26 cellular contexts compared by ENCODE assay signal in the genomic region with DNA sequence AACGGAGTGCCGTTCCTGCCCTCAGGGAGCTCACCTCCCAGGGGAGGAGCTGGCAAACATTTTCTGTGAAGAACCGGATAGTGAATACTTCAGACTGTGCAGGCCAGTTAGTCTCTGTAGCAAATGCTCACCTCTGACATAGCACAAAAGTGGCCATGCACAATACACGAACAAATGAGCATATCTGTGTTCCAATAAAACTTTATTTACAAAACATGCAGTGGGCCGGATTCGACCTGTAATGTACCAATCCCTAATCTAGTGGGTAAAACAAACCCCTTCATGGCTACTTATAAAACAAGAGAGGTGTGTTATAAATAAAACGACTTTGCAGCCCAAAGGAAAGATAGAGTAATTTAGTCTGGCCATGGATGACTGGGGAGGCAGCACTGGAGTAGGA. TPM values are rescaled to one million over a fixed set of nuclear protein-coding genes. Genes with fewer than 3 reads are reported as not detected.
DNase-seq lines count a peak whose midpoint lies in the region; ATAC-seq, FAIRE-seq and TF ChIP-seq lines count a peak whose summit lies in the region.
"Had no signal": no experiment of that assay in that cellular context is flagged by ENCODE, and none has a peak within 500 bp of the region (broad histone marks: within the 10 kb centered on the region; RNA-seq: fewer than 3 reads in every experiment).

No MANE protein-coding gene starts in this region.

- WGBS in K562 (ENCODE audit: insufficient coverage, low coverage, missing lambda C conversion rate), result 21% methylated on average over 7 of the region's 7 CpGs
- 90 to 92% (median 91%) methylated on average over 7 of the region's 7 CpGs for WGBS in psoas muscle, 3 donors
- 89 to 92% methylated on average over 7 of the region's 7 CpGs for whole genome bisulfite sequencing in GM23248 (ENCODE audit: low coverage in 1 of 2, low lambda C conversion rate in 2 of 2, missing lambda C conversion rate in 2 of 2), 2 experiments

- no peaks in the 10 kb centered on the region for H3K9me3 Mint-ChIP-seq in HFFc6
- H3K9me3 Mint-ChIP-seq in activated CD8-positive, alpha-beta T cell treated with anti-CD3 and anti-CD28 coated beads, Interleukin-2, amount 10 ng/mL, durations not matched to agents 7 days and 5 days (ENCODE audit: insufficient read depth), result no peaks in the 10 kb centered on the region
- H3K9me3 Mint-ChIP-seq: CD8-positive, alpha-beta T cell; H9; IgD-negative memory B cell had no signal

- ATAC-seq in K562, result no peak
- no peak for ATAC-seq in psoas muscle
- no peak for ATAC-seq in activated CD8-positive, alpha-beta T cell treated with anti-CD3 and anti-CD28 coated beads, Interleukin-2, amount 10 ng/mL, durations not matched to agents 7 days and 5 days
- ATAC-seq: A549; CD8-positive, alpha-beta T cell; SK-N-SH treated with all-trans-retinoic acid at 6 μM for 48 hours had no signal

- H3K4me2 ChIP-seq in K562 (ENCODE audit: insufficient read depth, low read length) (peak overlapping the region; percentile 27; the same call in 1 of the 2 replicates), GM23248 (ENCODE audit: unreplicated experiment) (no peak overlapping the region)
- H3K4me2 ChIP-seq: A549, BLaER1 had no signal

- H4K20me1 ChIP-seq in K562 (replicated peaks; ENCODE audit: control insufficient read depth, insufficient read depth, low read length), result no peaks in the 10 kb centered on the region
- no peaks in the 10 kb centered on the region for H4K20me1 ChIP-seq in GM23248 (ENCODE audit: insufficient read depth)
- H4K20me1 ChIP-seq: BLaER1 had no signal

- no peak for TF ChIP-seq EP300 in K562 (IDR thresholded peaks at IDR 0.05; ENCODE audit: low read length)

- H3K79me2 ChIP-seq in K562 (ENCODE audit: control insufficient read depth, insufficient read depth, low read length) (no peaks in the 10 kb centered on the region), GM23248 (ENCODE audit: insufficient read depth) (peaks cover 23% of the 10 kb centered on the region)

- in situ Hi-C loops in K562 (cut with MboI) (no loop called here), GM23248 (cut with MboI) (no loop called here)

- H3K4me3 ChIP-seq in K562, result no peak overlapping the region
- no peak overlapping the region for H3K4me3 ChIP-seq in psoas muscle
- no peak overlapping the region for H3K4me3 ChIP-seq in tibial artery
- no peak overlapping the region for H3K4me3 ChIP-seq in GM23248
- H3K4me3 ChIP-seq: A549, BLaER1, MG63 had no signal

- TF ChIP-seq CTCF in HFFc6 (IDR thresholded peaks at IDR 0.05) (no peak), K562 (IDR thresholded peaks at IDR 0.05 in 2 of 3, conservative IDR thresholded peaks at IDR 0.05 in 1 of 3; ENCODE audit: insufficient read depth in 2 of 3, low read depth in 1 of 3, low read length in 3 of 3) (no peak), psoas muscle (IDR thresholded peaks at IDR 0.05) (no peak), tibial artery (IDR thresholded peaks at IDR 0.05) (no peak)

- FAIRE-seq in K562 (lab: Jason Lieb, UNC), result no peak
- FAIRE-seq: A549, G401.6 had no signal

- H3F3A ChIP-seq in GM23248 (ENCODE audit: insufficient read depth), result peaks cover 31% of the 10 kb centered on the region

- BruUV-seq in K562 (replicated peaks; lab: Mats Ljungman, UMichigan), result no TSS peak

- no peak overlapping the region; the same call in 1 of the 2 replicates for H2AFZ ChIP-seq in K562 (ENCODE audit: low read depth, low read length)
- H2AFZ ChIP-seq in GM23248, result no peak overlapping the region

- H3K9me2 ChIP-seq in GM23248 (ENCODE audit: insufficient read depth), result no peaks in the 10 kb centered on the region

- H3K4me1 Mint-ChIP-seq in HFFc6 (ENCODE audit: low read depth), result peaks cover 80% of the 10 kb centered on the region
- H3K4me1 Mint-ChIP-seq in activated CD8-positive, alpha-beta T cell treated with anti-CD3 and anti-CD28 coated beads, Interleukin-2, amount 10 ng/mL, durations not matched to agents 7 days and 5 days (ENCODE audit: low read depth), result peaks cover 9% of the 10 kb centered on the region

- H3K9me1 ChIP-seq in K562 (ENCODE audit: control insufficient read depth, insufficient read depth, low read length), result no peaks in the 10 kb centered on the region

- CTCF ChIA-PET in K562 (lab: Yijun Ruan, JAX; ENCODE audit: low intra/inter-chr PET ratio), result no interaction called here
- CTCF ChIA-PET in activated CD8-positive, alpha-beta T cell treated with anti-CD3 and anti-CD28 coated beads, Interleukin-2, amount 10 ng/mL, durations not matched to agents 7 days and 5 days (lab: Charles Lee), result no interaction called here

- TF ChIP-seq POLR2A in K562 (conservative IDR thresholded peaks at IDR 0.05), result no peak

- intact Hi-C loops in K562 (cut with micrococcal nuclease), result no loop called here
- intact Hi-C loops in psoas muscle (cut with DNase I), result no loop called here
- intact Hi-C loops in tibial artery (cut with DNase I; ENCODE audit: low total_unique reads), result loop anchor here (5.0 kb wide), 2 partner anchors 37 to 48 kb away; a partner anchor contains a TSS

- 0 out of 2 replicates have a peak overlapping the region, but pooled peaks have one; percentile 85 for H3K27ac Mint-ChIP-seq in HFFc6
- H3K27ac Mint-ChIP-seq in activated CD8-positive, alpha-beta T cell treated with anti-CD3 and anti-CD28 coated beads, Interleukin-2, amount 10 ng/mL, durations not matched to agents 7 days and 5 days, result no peak overlapping the region
- H3K27ac Mint-ChIP-seq: CD8-positive, alpha-beta T cell; IgD-negative memory B cell had no signal

- DNase-seq in HFFc6 (no peak), K562 (ENCODE audit: extremely low read depth in 1 of 4, low spot score in 3 of 4) (no peak), psoas muscle (no peak), tibial artery (peak in 1 of 2 donors; percentile 16), H4 (ENCODE audit: low spot score) (no peak), GM23248 (no peak)
- no peak for DNase-seq in activated CD8-positive, alpha-beta T cell treated with anti-CD3 and anti-CD28 coated beads, Interleukin-2, amount 10 ng/mL, durations not matched to agents 7 days and 5 days
- DNase-seq: CD8-positive, alpha-beta T cell; H9; Kasumi-1; MG63; NCI-H1048; NCI-H1436; NCI-H1930; NCI-H226; NCI-H524; NCI-H82; OCI-M1; SIG-M5 had no signal

- H3K27me3 Mint-ChIP-seq in HFFc6 (ENCODE audit: insufficient read depth), result no peaks in the 10 kb centered on the region
- H3K27me3 Mint-ChIP-seq in activated CD8-positive, alpha-beta T cell treated with anti-CD3 and anti-CD28 coated beads, Interleukin-2, amount 10 ng/mL, durations not matched to agents 7 days and 5 days (ENCODE audit: low read depth), result peaks cover 13% of the 10 kb centered on the region

- H3K9ac ChIP-seq in K562 (ENCODE audit: insufficient read depth in 1 of 2, low read depth in 2 of 2, low read length in 2 of 2), result no peak overlapping the region
- no peak overlapping the region for H3K9ac ChIP-seq in GM23248
- H3K9ac ChIP-seq: BLaER1 had no signal

- H3K36me3 ChIP-seq in K562 (ENCODE audit: control insufficient read depth, insufficient read depth, low read length), result no peaks in the 10 kb centered on the region
- H3K36me3 ChIP-seq in psoas muscle (ENCODE audit: insufficient read depth in 1 of 2, low read depth in 1 of 2), result no peaks in the 10 kb centered on the region
- no peaks in the 10 kb centered on the region for H3K36me3 ChIP-seq in tibial artery
- no peaks in the 10 kb centered on the region for H3K36me3 ChIP-seq in GM23248 (ENCODE audit: low read depth)
- H3K36me3 ChIP-seq: BLaER1 had no signal

- H3K27me3 ChIP-seq in K562 (ENCODE audit: control insufficient read depth in 2 of 2, insufficient read depth in 2 of 2, low read length in 2 of 2), result peaks cover 2 to 11% of the 10 kb centered on the region in 2 experiments; a peak in 2 of 5 replicates
- no peaks in the 10 kb centered on the region for H3K27me3 ChIP-seq in psoas muscle (ENCODE audit: insufficient read depth in 3 of 3, low read length in 2 of 3)
- no peaks in the 10 kb centered on the region for H3K27me3 ChIP-seq in tibial artery
- no peaks in the 10 kb centered on the region for H3K27me3 ChIP-seq in GM23248 (replicated peaks; ENCODE audit: insufficient read depth)
- H3K27me3 ChIP-seq: BLaER1, MG63 had no signal

- no peak overlapping the region for H3K27ac ChIP-seq in K562 (ENCODE audit: extremely low read depth, low read depth, low read length)
- H3K27ac ChIP-seq in psoas muscle, result peak overlapping the region; percentile 84
- H3K27ac ChIP-seq in tibial artery, result peak overlapping the region; percentile 88 to 95
- H3K27ac ChIP-seq in GM23248, result no peak overlapping the region
- H3K27ac ChIP-seq: BLaER1, HL-60, RWPE1 had no signal

- H3K9me3 ChIP-seq in K562 (replicated peaks; ENCODE audit: control insufficient read depth, insufficient read depth, low read depth, low read length) (no peaks in the 10 kb centered on the region), psoas muscle (no peaks in the 10 kb centered on the region), tibial artery (no peaks in the 10 kb centered on the region), GM23248 (ENCODE audit: low read depth) (no peaks in the 10 kb centered on the region)
- H3K9me3 ChIP-seq: A549, MG63 had no signal

- H3K4me3 Mint-ChIP-seq in HFFc6, result no peak overlapping the region
- no peak overlapping the region for H3K4me3 Mint-ChIP-seq in activated CD8-positive, alpha-beta T cell treated with anti-CD3 and anti-CD28 coated beads, Interleukin-2, amount 10 ng/mL, durations not matched to agents 7 days and 5 days
- H3K4me3 Mint-ChIP-seq: CD8-positive, alpha-beta T cell; H9; IgD-negative memory B cell had no signal

- POLR2A ChIA-PET in K562 (lab: Yijun Ruan, JAX), result interaction anchor here (1.3 kb wide), 1 partner anchor 9 kb away, joined by 3 read pairs; no protein-coding TSS in a partner anchor
- POLR2A ChIA-PET in activated CD8-positive, alpha-beta T cell treated with anti-CD3 and anti-CD28 coated beads, Interleukin-2, amount 10 ng/mL, durations not matched to agents 7 days and 5 days (lab: Charles Lee), result no interaction called here

- H3K36me3 Mint-ChIP-seq in HFFc6 (ENCODE audit: low read depth), result peaks cover 32% of the 10 kb centered on the region
- H3K36me3 Mint-ChIP-seq in activated CD8-positive, alpha-beta T cell treated with anti-CD3 and anti-CD28 coated beads, Interleukin-2, amount 10 ng/mL, durations not matched to agents 7 days and 5 days (ENCODE audit: low read depth), result no peaks in the 10 kb centered on the region
- H3K36me3 Mint-ChIP-seq: CD8-positive, alpha-beta T cell had no signal

- TF ChIP-seq RAD21 in K562 (CRISPR knock-in tag; conservative IDR thresholded peaks at IDR 0.05 in 1 of 2, IDR thresholded peaks at IDR 0.05 in 1 of 2), result no peak

- H3K4me1 ChIP-seq in K562 (replicated peaks in 1 of 2; ENCODE audit: control insufficient read depth in 2 of 2, insufficient read depth in 2 of 2, low read length in 2 of 2) (no peaks in the 10 kb centered on the region; a peak in 2 of 5 replicates), psoas muscle (peaks cover 42% of the 10 kb centered on the region), tibial artery (peaks cover 0 to 99% (median 62%) of the 10 kb centered on the region in 4 donors), GM23248 (ENCODE audit: insufficient read depth) (peaks cover 29% of the 10 kb centered on the region)

RNA-seq across cellular contexts. Expression of a gene that starts 48.7 kb away (rescaled TPM):
- 100 to 1,000 TPM in 2 of 6 experiments, 10 to 100 TPM in 4; 87.1 to 191 (median 93.5) TPM for total RNA-seq in HFFc6 (2021; fragmentation: NEBNext Ultra II Directional; extraction: Animal tissue kit (Norgen Biotek cat#: 25700))
- 0.69 and 1.8 TPM in 2 replicates for total RNA-seq in K562 (2011; cell fraction: chromatin; rRNA removed; ENCODE audit: low replicate concordance)
- total RNA-seq in K562 (2011; cell fraction: nucleolus; rRNA removed), result 0.50 and 0.79 TPM in 2 replicates
- 0.46 and 0.81 TPM in 2 replicates for total RNA-seq in K562 (2011; cell fraction: nucleoplasm; rRNA removed)
- total RNA-seq in K562 (2014; rRNA removed) (0.20 TPM in 1 of 2 replicates, not detected in the other), K562 (2014; rRNA removed; fragmentation: Illumina TruSeq; extraction: Trizol) (0.15 and 0.41 TPM in 2 replicates), K562 (2015; rRNA removed; fragmentation: Illumina TruSeq; extraction: Trizol) (0.08 and 0.18 TPM in 2 replicates), K562 (2021) (0.27 and 0.95 TPM in 2 replicates), psoas muscle (10 to 100 TPM in 3 of 4 donors, 1 to 10 TPM in 1; 7.9 to 53.0 (median 21.3) TPM)
- polyA plus RNA-seq in K562 (2011; rRNA removed) (0.01 and 0.04 TPM in 2 replicates), K562 (2014; fragmentation: Illumina TruSeq; extraction: Trizol) (0.04 and 0.06 TPM in 2 replicates), K562 (2014; fragmentation: Nextera tagmentation; extraction: Ambion mirVana) (not detected), K562 (2014; rRNA removed) (not detected in 2 replicates), psoas muscle (10 to 100 TPM; 41.9 to 49.0 (median 47.4) TPM), GM23248 (2016; fragmentation: Nextera tagmentation; extraction: Ambion mirVana) (24.8 and 25.1 TPM in 2 replicates)
- 0.01 TPM in 1 of 2 replicates, not detected in the other for polyA plus RNA-seq in K562 (2011; cell fraction: cytosol; rRNA removed)
- polyA plus RNA-seq in K562 (2011; cell fraction: nucleus; rRNA removed), result 0.11 and 0.13 TPM in 2 replicates
- 0.04 and 0.84 TPM in 2 replicates for polyA plus RNA-seq in K562 (2012)
- 0.12 and 0.14 TPM in 2 replicates for polyA minus RNA-seq in K562 (2011; rRNA and poly(A)+ RNA removed)
- polyA minus RNA-seq in K562 (2011; cell fraction: cytosol; rRNA and poly(A)+ RNA removed), result not detected in 2 replicates
- 0.13 and 0.33 TPM in 2 replicates for polyA minus RNA-seq in K562 (2011; cell fraction: nucleus; rRNA and poly(A)+ RNA removed)
- total RNA-seq in activated CD8-positive, alpha-beta T cell treated with anti-CD3 and anti-CD28 coated beads, Interleukin-2, amount 10 ng/mL, durations not matched to agents 7 days and 5 days, result under 1 TPM; 0.16 TPM
- total RNA-seq in H4 (2014; rRNA removed; shearing (Covaris generic)), result 8.0 and 8.4 TPM in 2 replicates
- 14.2 and 18.6 TPM in 2 replicates for total RNA-seq in GM23248 (2014; rRNA removed; shearing (Covaris generic))
- total RNA-seq: CD8-positive, alpha-beta T cell had no signal

Comparison
In these comparisons a context has a peak if more than half of its experiments do, and no peak if none do; other contexts are left out.
1. H3K27ac ChIP-seq: peak in psoas muscle (single experiment) and tibial artery (2 of 2); none in K562 (single experiment) and GM23248 (single experiment).